ENCODE assay signal across 8 cellular contexts in the genomic region with DNA sequence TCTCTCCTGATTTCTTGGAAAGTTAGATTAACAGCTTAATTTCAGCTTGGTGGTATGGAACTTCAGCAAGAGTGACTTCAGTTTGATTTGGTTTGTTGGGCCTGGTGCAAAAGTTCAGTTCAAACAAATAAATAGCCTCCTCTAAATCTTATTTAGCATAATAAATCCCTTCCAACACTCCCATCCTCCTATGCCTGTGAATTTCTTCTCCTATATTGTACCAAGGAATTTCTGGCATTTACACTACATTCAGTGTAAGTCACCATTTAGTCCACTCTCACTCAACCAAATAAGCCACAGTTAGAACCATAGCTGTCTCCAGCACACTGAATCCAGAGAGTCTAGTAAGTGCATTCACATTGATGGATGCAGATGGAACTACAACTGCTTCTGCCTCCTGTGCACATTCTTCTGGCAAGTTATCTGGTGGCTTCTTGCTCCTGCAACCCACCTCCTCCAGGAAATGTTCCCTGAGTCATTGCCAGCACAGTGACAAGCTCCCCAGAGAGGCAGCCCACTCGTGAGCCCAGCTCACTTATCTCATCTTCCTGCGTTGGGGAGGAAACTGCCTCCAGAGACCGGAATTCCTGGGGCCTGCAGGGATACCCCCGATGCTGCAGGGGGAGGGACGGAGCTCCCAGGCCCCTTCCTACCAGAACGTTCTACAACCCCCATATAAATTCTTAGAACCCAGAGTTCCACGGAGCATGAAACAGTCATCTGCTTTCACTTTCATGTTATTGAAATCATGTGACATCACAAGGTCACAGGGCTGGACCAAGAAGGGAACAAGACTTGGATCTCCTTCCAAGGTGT.
A peak's percentile ranks its signal among the peaks of the same experiment; 100 is the strongest.
DNase-seq lines count a peak whose midpoint lies in the region; ATAC-seq lines count a peak whose summit lies in the region.

No MANE protein-coding gene starts in this region.

- peak; percentile 78 to 82 for ATAC-seq in activated CD4-positive, CD25-positive, alpha-beta regulatory T cell treated with anti-CD3 and anti-CD28 coated beads, Interleukin-2, amount 50 U/mL, for 24 hours
- ATAC-seq in activated naive CD8-positive, alpha-beta T cell treated with anti-CD3 and anti-CD28 coated beads, Interleukin-2, amount 10 ng/mL, durations not matched to agents 7 days and 5 days (ENCODE audit: low read depth): peak; percentile 87

- no peak for DNase-seq in activated CD4-positive, CD25-positive, alpha-beta regulatory T cell (lab: John Stamatoyannopoulos, UW)
- DNase-seq in KBM-7 (peak; percentile 32), middle frontal gyrus (ENCODE audit: extremely low spot score, low spot score) (peak; percentile 49), cortex of kidney (lab: John Stamatoyannopoulos, UW) (no peak), NCI-H748 treated with DMSO at 0.1 percent for 48 hours (lab: John Stamatoyannopoulos, UW) (no peak), NCI-H774 (lab: John Stamatoyannopoulos, UW) (no peak)
- peak; percentile 55 for DNase-seq in activated naive CD8-positive, alpha-beta T cell treated with anti-CD3 and anti-CD28 coated beads, Interleukin-2, amount 10 ng/mL, durations not matched to agents 7 days and 5 days

- in situ Hi-C loops in KBM-7 (cut with MboI; ENCODE audit: low pct_unique_long_range_greater_than_20kb, low sequenced_read_pairs): no loop called here

- peak overlapping the region; percentile 90 for H3K27ac Mint-ChIP-seq in activated naive CD8-positive, alpha-beta T cell treated with anti-CD3 and anti-CD28 coated beads, Interleukin-2, amount 10 ng/mL, durations not matched to agents 7 days and 5 days

- H3K36me3 Mint-ChIP-seq in activated naive CD8-positive, alpha-beta T cell treated with anti-CD3 and anti-CD28 coated beads, Interleukin-2, amount 10 ng/mL, durations not matched to agents 7 days and 5 days: peaks cover 3% of the 10 kb centered on the region

- peak overlapping the region; percentile 85 for H3K4me3 Mint-ChIP-seq in activated naive CD8-positive, alpha-beta T cell treated with anti-CD3 and anti-CD28 coated beads, Interleukin-2, amount 10 ng/mL, durations not matched to agents 7 days and 5 days

- H3K9me3 Mint-ChIP-seq in activated naive CD8-positive, alpha-beta T cell treated with anti-CD3 and anti-CD28 coated beads, Interleukin-2, amount 10 ng/mL, durations not matched to agents 7 days and 5 days: peaks cover 3% of the 10 kb centered on the region

- peaks cover 11% of the 10 kb centered on the region for H3K27me3 Mint-ChIP-seq in activated naive CD8-positive, alpha-beta T cell treated with anti-CD3 and anti-CD28 coated beads, Interleukin-2, amount 10 ng/mL, durations not matched to agents 7 days and 5 days

- POLR2A ChIA-PET in activated naive CD8-positive, alpha-beta T cell treated with anti-CD3 and anti-CD28 coated beads, Interleukin-2, amount 10 ng/mL, durations not matched to agents 7 days and 5 days (lab: Charles Lee): no interaction called here

- H3K4me1 Mint-ChIP-seq in activated naive CD8-positive, alpha-beta T cell treated with anti-CD3 and anti-CD28 coated beads, Interleukin-2, amount 10 ng/mL, durations not matched to agents 7 days and 5 days: peaks cover 8% of the 10 kb centered on the region

Comparison
In these comparisons a context has a peak if more than half of its experiments do, and no peak if none do; other contexts are left out.
1. DNase-seq: peak in KBM-7 (single experiment), activated naive CD8-positive, alpha-beta T cell treated with anti-CD3 and anti-CD28 coated beads, Interleukin-2, amount 10 ng/mL, durations not matched to agents 7 days and 5 days (single experiment) and middle frontal gyrus (single experiment); none in activated CD4-positive, CD25-positive, alpha-beta regulatory T cell (0 of 4), cortex of kidney (single experiment), NCI-H748 treated with DMSO at 0.1 percent for 48 hours (single experiment) and NCI-H774 (single experiment).